In the genomic region with DNA sequence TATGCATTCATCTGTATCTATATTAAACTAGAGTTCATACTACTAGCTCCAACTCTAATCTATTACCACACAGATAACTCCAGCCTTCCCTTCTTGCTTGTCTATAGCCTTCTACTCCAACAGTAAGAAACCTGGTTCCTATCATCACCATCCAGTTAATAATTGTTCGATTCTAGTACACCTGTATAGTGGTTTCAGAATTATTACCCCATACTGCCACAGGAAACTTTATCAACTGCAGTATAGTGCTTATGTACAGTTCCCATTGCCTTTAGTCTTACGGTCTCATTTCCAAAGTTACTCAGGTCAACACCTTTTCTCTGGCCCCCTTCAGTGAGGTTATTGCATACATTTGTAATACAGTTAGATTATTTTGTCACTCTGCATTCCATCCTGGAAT, we compare ENCODE assay signal across 32 cellular contexts.
"Had no signal": no experiment of that assay in that cellular context is flagged by ENCODE, and none has a peak within 500 bp of the region (broad histone marks: within the 10 kb centered on the region; RNA-seq: fewer than 3 reads in every experiment).

No MANE protein-coding gene starts in this region.

- H3K4me3 Mint-ChIP-seq: activated CD8-positive, alpha-beta T cell treated with anti-CD3 and anti-CD28 coated beads for 36 hours; activated T-helper 1 cell treated with anti-CD3 and anti-CD28 coated beads, Interleukin-12 subunit alpha, Interleukin-12 subunit beta, Interleukin-2, Interleukin-4 antibody, amounts not matched to agents 30 ng/mL and 10 ng/mL and 1 ng/mL, durations not matched to agents 14 hours and 24 hours and 36 hours; brain; effector memory CD8-positive, alpha-beta T cell; natural killer cell treated with Interleukin-12 subunit alpha and Interleukin-12 subunit beta and Interleukin-15 and Interleukin-18, amount 100 ng/mL, for 72 hours; stimulated activated effector memory CD8-positive, alpha-beta T cell treated with anti-CD3 and anti-CD28 coated beads, Interleukin-12 subunit alpha, Interleukin-12 subunit beta, amount 100 ng/mL, for 72 hours; stimulated activated naive CD8-positive, alpha-beta T cell treated with anti-CD3 and anti-CD28 coated beads, Interleukin-15, Interleukin-2, amounts not matched to agents 100 ng/mL and 50 ng/mL, for 24 hours; T-helper 1 cell treated with Interleukin-12 subunit alpha and Interleukin-12 subunit beta and Interleukin-4 antibody, amounts not matched to agents 30 μg/mL and 1 μg/mL, for 36 hours; type B pancreatic cell had no signal

- H3K27ac Mint-ChIP-seq: activated CD8-positive, alpha-beta T cell treated with anti-CD3 and anti-CD28 coated beads for 36 hours; activated T-helper 1 cell treated with anti-CD3 and anti-CD28 coated beads, Interleukin-12 subunit alpha, Interleukin-12 subunit beta, Interleukin-2, Interleukin-4 antibody, amounts not matched to agents 30 ng/mL and 10 ng/mL and 1 ng/mL, durations not matched to agents 14 hours and 24 hours and 36 hours; effector memory CD8-positive, alpha-beta T cell; stimulated activated effector memory CD8-positive, alpha-beta T cell treated with anti-CD3 and anti-CD28 coated beads, Interleukin-12 subunit alpha, Interleukin-12 subunit beta, amount 100 ng/mL, for 72 hours; stimulated activated naive CD8-positive, alpha-beta T cell treated with anti-CD3 and anti-CD28 coated beads, Interleukin-15, Interleukin-2, amounts not matched to agents 100 ng/mL and 50 ng/mL, for 24 hours; T-helper 1 cell treated with Interleukin-12 subunit alpha and Interleukin-12 subunit beta and Interleukin-4 antibody, amounts not matched to agents 30 μg/mL and 1 μg/mL, for 36 hours; type B pancreatic cell had no signal

- H3K4me3 ChIP-seq: ascending aorta, cardiac muscle cell, gastrocnemius medialis, left lung, lower lobe of right lung, mucosa of descending colon, skin epidermis, thoracic aorta, uterus had no signal

- H3K9me3 ChIP-seq: ascending aorta, gastrocnemius medialis, uterus had no signal

- FAIRE-seq: islet of Langerhans had no signal

- H3K27me3 ChIP-seq: ascending aorta, cardiac muscle cell, gastrocnemius medialis, left lung, uterus had no signal

- H3K9me3 Mint-ChIP-seq: effector memory CD8-positive, alpha-beta T cell; type B pancreatic cell had no signal

- H3K27ac ChIP-seq: ascending aorta, cardiac muscle cell, gastrocnemius medialis, left lung, lower lobe of right lung, skin epidermis, thoracic aorta, uterus, WERI-Rb-1 had no signal

- DNase-seq: activated CD4-positive, alpha-beta T cell treated with anti-CD3 and anti-CD28 coated beads, Interleukin-2, amount 50 U/mL, for 1 hour; activated CD4-positive, CD25-positive, alpha-beta regulatory T cell treated with anti-CD3 and anti-CD28 coated beads, Interleukin-2, amount 50 U/mL, for 72 hours; activated CD8-positive, alpha-beta T cell treated with anti-CD3 and anti-CD28 coated beads for 36 hours; activated gamma-delta T cell; cortex of kidney; effector memory CD8-positive, alpha-beta T cell; erythroblast; gastrocnemius medialis; glutamatergic neuron; left lung; lower lobe of right lung; mesendoderm; mucosa of descending colon; stimulated activated CD4-positive, alpha-beta T cell treated with anti-CD3 and anti-CD28 coated beads, Interleukin-4, amount 100 ng/mL, for 24 hours; T1000; uterus; WERI-Rb-1 had no signal

- H3K4me1 ChIP-seq: ascending aorta, left lung, uterus had no signal

- ATAC-seq: activated CD8-positive, alpha-beta T cell treated with anti-CD3 and anti-CD28 coated beads for 36 hours; activated naive CD4-positive, alpha-beta T cell treated with anti-CD3 and anti-CD28 coated beads, Interleukin-2, amount 50 U/mL, for 72 hours; effector memory CD8-positive, alpha-beta T cell; gastrocnemius medialis; left lung; lower lobe of right lung; mucosa of descending colon; natural killer cell treated with Interleukin-12 subunit alpha and Interleukin-12 subunit beta and Interleukin-15 and Interleukin-18, amount 100 ng/mL, for 72 hours; sciatic nerve; stimulated activated effector memory CD8-positive, alpha-beta T cell treated with anti-CD3 and anti-CD28 coated beads, Interleukin-12 subunit alpha, Interleukin-12 subunit beta, amount 100 ng/mL, for 72 hours had no signal

- H3K36me3 ChIP-seq: ascending aorta, cardiac muscle cell, gastrocnemius medialis, left lung, lower lobe of right lung, thoracic aorta, uterus, WERI-Rb-1 had no signal

- H3K36me3 Mint-ChIP-seq: stimulated activated effector memory CD8-positive, alpha-beta T cell treated with anti-CD3 and anti-CD28 coated beads, Interleukin-12 subunit alpha, Interleukin-12 subunit beta, amount 100 ng/mL, for 72 hours had no signal

- H3K27me3 Mint-ChIP-seq: activated CD8-positive, alpha-beta T cell treated with anti-CD3 and anti-CD28 coated beads for 36 hours; brain; effector memory CD8-positive, alpha-beta T cell; natural killer cell treated with Interleukin-12 subunit alpha and Interleukin-12 subunit beta and Interleukin-15 and Interleukin-18, amount 100 ng/mL, for 72 hours; progenitor cell of endocrine pancreas; stimulated activated naive CD8-positive, alpha-beta T cell treated with anti-CD3 and anti-CD28 coated beads, Interleukin-15, Interleukin-2, amounts not matched to agents 100 ng/mL and 50 ng/mL, for 24 hours; type B pancreatic cell had no signal
